1 cellular context compared by ENCODE assay signal in genomic region chr1:160400646-160401486, GRCh38.
TF ChIP-seq lines count a peak whose summit lies in the region.

No MANE protein-coding gene starts in this region.

TF ChIP-seq in K562, 482 proteins besides CTCF, POLR2A, EP300 and RAD21 (continued from another document):
- TF ChIP-seq ATF3 (IDR thresholded peaks at IDR 0.05) (no peak), ATF3 (CRISPR knock-in tag; conservative IDR thresholded peaks at IDR 0.05) (no peak), U2AF2 (optimal IDR thresholded peaks at IDR 0.05; ENCODE audit: low read depth, low read length) (no peak), NUFIP1 (IDR thresholded peaks at IDR 0.05; ENCODE audit: partially characterized antibody) (no peak), NR0B1 (IDR thresholded peaks at IDR 0.05; ENCODE audit: partially characterized antibody) (no peak), PTTG1 (tag; IDR thresholded peaks at IDR 0.05; ENCODE audit: low read depth) (no peak), POLR2G (IDR thresholded peaks at IDR 0.05; ENCODE audit: low read depth, low read length) (peak; percentile 45; the same call in 1 of the 2 replicates)
